Comparison of ENCODE assay signal across 17 cellular contexts in genomic region chr14:90616313-90616712, GRCh38.
"Had no signal": no experiment of that assay in that cellular context is flagged by ENCODE, and none has a peak within 500 bp of the region (broad histone marks: within the 10 kb centered on the region; RNA-seq: fewer than 3 reads in every experiment).

No MANE protein-coding gene starts in this region.

- DNase-seq: activated CD4-positive, alpha-beta memory T cell treated with anti-CD3 and anti-CD28 coated beads, Interleukin-2, amount 10 ng/mL, durations not matched to agents 7 days and 5 days; activated CD4-positive, alpha-beta T cell treated with anti-CD3 and anti-CD28 coated beads for 36 hours; activated CD8-positive, alpha-beta memory T cell treated with anti-CD3 and anti-CD28 coated beads, Interleukin-2, amount 50 U/mL, for 4 hours; activated gamma-delta T cell treated with Interleukin-2 at 50 U/mL for 16 hours; activated naive CD8-positive, alpha-beta T cell treated with anti-CD3 and anti-CD28 coated beads, Interleukin-2, amount 10 ng/mL, durations not matched to agents 7 days and 5 days; activated T-cell treated with anti-CD3 and anti-CD28 coated beads, Interleukin-2, amount 50 U/mL, for 72 hours; aorta; colonic mucosa; stimulated activated CD4-positive, alpha-beta T cell treated with anti-CD3 and anti-CD28 coated beads, Interleukin-2, amount 100 ng/mL, for 24 hours; stimulated activated naive B cell treated with anti-CD40 and anti-IgM and Interleukin-4, amounts not matched to agents 10 μg/mL and 1 μg/mL and 100 μg/mL, for 72 hours; substantia nigra; T-cell; T1000 had no signal

- H3K27ac ChIP-seq: colonic mucosa, right lobe of liver, SK-N-MC, upper lobe of left lung, VCaP had no signal

- H3K4me1 Mint-ChIP-seq: activated CD4-positive, alpha-beta memory T cell treated with anti-CD3 and anti-CD28 coated beads, Interleukin-2, amount 10 ng/mL, durations not matched to agents 7 days and 5 days; activated CD4-positive, alpha-beta T cell treated with anti-CD3 and anti-CD28 coated beads for 36 hours; activated naive CD8-positive, alpha-beta T cell treated with anti-CD3 and anti-CD28 coated beads, Interleukin-2, amount 10 ng/mL, durations not matched to agents 7 days and 5 days; stimulated activated naive B cell treated with anti-CD40 and anti-IgM and Interleukin-4, amounts not matched to agents 10 μg/mL and 1 μg/mL and 100 μg/mL, for 72 hours; T-cell had no signal

- H3K27me3 ChIP-seq: colonic mucosa, right lobe of liver, upper lobe of left lung had no signal

- H3K36me3 ChIP-seq: colonic mucosa, right lobe of liver had no signal

- H3K9me3 Mint-ChIP-seq: activated CD4-positive, alpha-beta memory T cell treated with anti-CD3 and anti-CD28 coated beads, Interleukin-2, amount 10 ng/mL, durations not matched to agents 7 days and 5 days; activated naive CD8-positive, alpha-beta T cell treated with anti-CD3 and anti-CD28 coated beads, Interleukin-2, amount 10 ng/mL, durations not matched to agents 7 days and 5 days; activated T-cell treated with anti-CD3 and anti-CD28 coated beads, Interleukin-2, amount 50 U/mL, for 72 hours; stimulated activated naive B cell treated with anti-CD40 and anti-IgM and Interleukin-4, amounts not matched to agents 10 μg/mL and 1 μg/mL and 100 μg/mL, for 72 hours; T-cell had no signal

- H3K4me1 ChIP-seq: colonic mucosa, right lobe of liver had no signal

- H3K4me3 Mint-ChIP-seq: activated CD4-positive, alpha-beta memory T cell treated with anti-CD3 and anti-CD28 coated beads, Interleukin-2, amount 10 ng/mL, durations not matched to agents 7 days and 5 days; activated CD4-positive, alpha-beta T cell treated with anti-CD3 and anti-CD28 coated beads for 36 hours; activated naive CD8-positive, alpha-beta T cell treated with anti-CD3 and anti-CD28 coated beads, Interleukin-2, amount 10 ng/mL, durations not matched to agents 7 days and 5 days; activated T-cell treated with anti-CD3 and anti-CD28 coated beads, Interleukin-2, amount 50 U/mL, for 72 hours; stimulated activated naive B cell treated with anti-CD40 and anti-IgM and Interleukin-4, amounts not matched to agents 10 μg/mL and 1 μg/mL and 100 μg/mL, for 72 hours; T-cell had no signal

- H3K27me3 Mint-ChIP-seq: activated CD4-positive, alpha-beta memory T cell treated with anti-CD3 and anti-CD28 coated beads, Interleukin-2, amount 10 ng/mL, durations not matched to agents 7 days and 5 days; activated naive CD8-positive, alpha-beta T cell treated with anti-CD3 and anti-CD28 coated beads, Interleukin-2, amount 10 ng/mL, durations not matched to agents 7 days and 5 days; stimulated activated naive B cell treated with anti-CD40 and anti-IgM and Interleukin-4, amounts not matched to agents 10 μg/mL and 1 μg/mL and 100 μg/mL, for 72 hours; T-cell had no signal

- ATAC-seq: activated CD4-positive, alpha-beta T cell treated with anti-CD3 and anti-CD28 coated beads for 36 hours; activated T-cell treated with anti-CD3 and anti-CD28 coated beads, Interleukin-2, amount 50 U/mL, for 72 hours; stimulated activated naive B cell treated with anti-CD40 and anti-IgM and Interleukin-4, amounts not matched to agents 10 μg/mL and 1 μg/mL and 100 μg/mL, for 72 hours; T-cell had no signal

- H3K36me3 Mint-ChIP-seq: activated naive CD8-positive, alpha-beta T cell treated with anti-CD3 and anti-CD28 coated beads, Interleukin-2, amount 10 ng/mL, durations not matched to agents 7 days and 5 days; T-cell had no signal

- H3K9me3 ChIP-seq: colonic mucosa, right lobe of liver, upper lobe of left lung had no signal

- H3K27ac Mint-ChIP-seq: activated CD4-positive, alpha-beta memory T cell treated with anti-CD3 and anti-CD28 coated beads, Interleukin-2, amount 10 ng/mL, durations not matched to agents 7 days and 5 days; activated CD4-positive, alpha-beta T cell treated with anti-CD3 and anti-CD28 coated beads for 36 hours; activated naive CD8-positive, alpha-beta T cell treated with anti-CD3 and anti-CD28 coated beads, Interleukin-2, amount 10 ng/mL, durations not matched to agents 7 days and 5 days; activated T-cell treated with anti-CD3 and anti-CD28 coated beads, Interleukin-2, amount 50 U/mL, for 72 hours; stimulated activated naive B cell treated with anti-CD40 and anti-IgM and Interleukin-4, amounts not matched to agents 10 μg/mL and 1 μg/mL and 100 μg/mL, for 72 hours; T-cell had no signal

- H3K4me3 ChIP-seq: colonic mucosa, right lobe of liver, SK-N-MC, upper lobe of left lung had no signal
